ENCODE assay signal across 8 cellular contexts in the genomic region with DNA sequence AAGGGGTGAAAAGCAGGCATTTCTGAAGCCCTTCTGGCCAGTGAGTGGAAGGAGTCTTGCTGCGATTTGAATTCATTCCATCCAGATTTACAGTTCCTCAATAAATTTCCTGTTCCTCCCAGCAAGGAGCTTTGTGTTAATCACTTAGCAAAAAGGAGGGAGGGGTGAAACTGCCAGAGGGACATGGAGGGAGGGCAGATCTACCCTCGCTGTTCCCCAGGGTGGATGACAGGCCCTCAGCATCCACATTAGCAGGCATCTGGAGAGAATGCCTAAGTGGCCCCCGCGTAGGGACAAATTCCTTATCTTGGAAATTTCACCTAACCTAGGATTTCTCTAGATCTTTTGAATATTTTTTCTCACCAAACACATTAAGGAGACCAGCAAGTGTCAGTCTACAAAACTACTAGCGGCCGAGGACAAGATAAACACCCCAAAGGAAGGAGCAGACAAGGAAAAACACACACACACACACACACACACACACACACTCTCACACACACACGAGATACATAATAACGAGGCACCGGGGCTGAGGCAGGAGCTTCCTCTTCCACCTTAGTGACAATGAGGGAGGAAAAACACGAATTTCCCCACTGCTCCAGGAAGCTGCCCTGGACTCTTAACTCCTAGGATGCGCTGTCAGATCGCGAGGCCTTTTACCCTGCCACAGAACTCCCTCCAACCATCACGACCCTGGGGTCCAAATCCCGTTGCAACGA. TPM values are rescaled to one million over a fixed set of nuclear protein-coding genes. Genes with fewer than 3 reads are reported as not detected.
DNase-seq lines count a peak whose midpoint lies in the region; ATAC-seq and TF ChIP-seq lines count a peak whose summit lies in the region.

No MANE protein-coding gene starts in this region.

- peak overlapping the region; percentile 82 for H3K9ac ChIP-seq in rectal smooth muscle tissue (ENCODE audit: low read length)

- POLR2A ChIA-PET in WTC11 (lab: Charles Lee), result interaction anchor here (0.6 kb wide), 1 partner anchor 158 kb away, joined by 10 read pairs; no protein-coding TSS in a partner anchor

- no peak for ATAC-seq in WTC11
- ATAC-seq in GM19328 (IDR thresholded peaks at IDR 0.05; ENCODE audit: unreplicated experiment), result no peak

- peak overlapping the region; percentile 94 for H3K4me3 ChIP-seq in AG09309 (ENCODE audit: control insufficient read depth, low read depth, low read length)
- peak overlapping the region; percentile 98 for H3K4me3 ChIP-seq in rectal smooth muscle tissue (ENCODE audit: low read length)

- H3K36me3 Mint-ChIP-seq in WTC11, result peaks cover 38% of the 10 kb centered on the region

- peaks cover 6% of the 10 kb centered on the region for H3K27me3 Mint-ChIP-seq in WTC11 (ENCODE audit: low read depth)

- H3K4me3 Mint-ChIP-seq in WTC11, result peak overlapping the region; percentile 94

- H3K4me1 Mint-ChIP-seq in WTC11, result peaks cover 50% of the 10 kb centered on the region

- H3K27ac ChIP-seq in rectal smooth muscle tissue (ENCODE audit: low read depth, low read length), result peak overlapping the region; percentile 94

- CTCF ChIA-PET in WTC11 (lab: Charles Lee), result interaction anchor here (0.7 to 9.6 kb wide), 3 partner anchors 19 to 47 kb away, joined by 3 to 114 read pairs (median 85); no protein-coding TSS in a partner anchor

- H3K27me3 ChIP-seq in rectal smooth muscle tissue (ENCODE audit: control insufficient read depth, insufficient read depth, low read length), result no peaks in the 10 kb centered on the region

- no peak for DNase-seq in AG09309 (ENCODE audit: low read depth)
- peak; percentile 52 for DNase-seq in HT-29 (ENCODE audit: low spot score)
- DNase-seq in WTC11 (ENCODE audit: low spot score), result no peak
- peak; percentile 37 for DNase-seq in glomerular visceral epithelial cell (ENCODE audit: extremely low spot score)
- DNase-seq in NCI-H345 (lab: John Stamatoyannopoulos, UW), result no peak
- DNase-seq in UCSD-AML1 (lab: John Stamatoyannopoulos, UW; ENCODE audit: unreplicated experiment), result no peak

- no peaks in the 10 kb centered on the region for H3K9me3 Mint-ChIP-seq in WTC11

- peak overlapping the region; percentile 89 for H3K27ac Mint-ChIP-seq in WTC11

- no peak for TF ChIP-seq CTCF in AG09309 (IDR thresholded peaks at IDR 0.05; ENCODE audit: control insufficient read depth, insufficient read depth, low read depth, low read length, missing control alignments)
- TF ChIP-seq CTCF in WTC11 (IDR thresholded peaks at IDR 0.05), result no peak

- peaks cover 19% of the 10 kb centered on the region for H3K36me3 ChIP-seq in rectal smooth muscle tissue (ENCODE audit: control insufficient read depth, insufficient read depth, low read length)

- peaks cover 10% of the 10 kb centered on the region for H3K4me1 ChIP-seq in rectal smooth muscle tissue (ENCODE audit: control insufficient read depth, insufficient read depth, low read length)

TF ChIP-seq in WTC11, 78 proteins besides CTCF, POLR2A, EP300 and RAD21:
- TF ChIP-seq, protein P1, sequence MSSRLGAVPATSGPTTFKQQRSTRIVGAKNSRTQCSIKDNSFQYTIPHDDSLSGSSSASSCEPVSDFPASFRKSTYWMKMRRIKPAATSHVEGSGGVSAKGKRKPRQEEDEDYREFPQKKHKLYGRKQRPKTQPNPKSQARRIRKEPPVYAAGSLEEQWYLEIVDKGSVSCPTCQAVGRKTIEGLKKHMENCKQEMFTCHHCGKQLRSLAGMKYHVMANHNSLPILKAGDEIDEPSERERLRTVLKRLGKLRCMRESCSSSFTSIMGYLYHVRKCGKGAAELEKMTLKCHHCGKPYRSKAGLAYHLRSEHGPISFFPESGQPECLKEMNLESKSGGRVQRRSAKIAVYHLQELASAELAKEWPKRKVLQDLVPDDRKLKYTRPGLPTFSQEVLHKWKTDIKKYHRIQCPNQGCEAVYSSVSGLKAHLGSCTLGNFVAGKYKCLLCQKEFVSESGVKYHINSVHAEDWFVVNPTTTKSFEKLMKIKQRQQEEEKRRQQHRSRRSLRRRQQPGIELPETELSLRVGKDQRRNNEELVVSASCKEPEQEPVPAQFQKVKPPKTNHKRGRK (CRISPR knock-in tag; IDR thresholded peaks at IDR 0.05; ENCODE audit: borderline replicate concordance), result no peak

RNA-seq across cellular contexts. Expression of a gene that starts 1.0 kb away (rescaled TPM):
- 8.9 and 9.5 TPM in 2 replicates for total RNA-seq in HT-29 (2014; rRNA removed; shearing (Covaris generic))
- total RNA-seq in WTC11 (2021), result 21.3 to 26.0 TPM (median 22.1 TPM) in 3 replicates

RNA-seq across cellular contexts. Expression of a gene that starts 37.6 kb away (rescaled TPM):
- not detected in 2 replicates for total RNA-seq in HT-29 (2014; rRNA removed; shearing (Covaris generic))
- total RNA-seq in WTC11 (2021), result 0.13 to 0.30 TPM (median 0.25 TPM) in 3 replicates

Comparison
In these comparisons a context has a peak if more than half of its experiments do, and no peak if none do; other contexts are left out.
1. DNase-seq: peak in HT-29 (single experiment) and glomerular visceral epithelial cell (single experiment); none in AG09309 (single experiment), WTC11 (single experiment), NCI-H345 (single experiment) and UCSD-AML1 (single experiment).